8 cellular contexts compared by ENCODE assay signal in genomic region chr14:67674480-67675218, GRCh38. TPM values are rescaled to one million over a fixed set of nuclear protein-coding genes. Genes with fewer than 3 reads are reported as not detected.
A peak's percentile ranks its signal among the peaks of the same experiment; 100 is the strongest.
DNase-seq lines count a peak whose midpoint lies in the region; ATAC-seq and TF ChIP-seq lines count a peak whose summit lies in the region.

Gene VTI1B (minus strand): TSS chr14:67674632. CDS start chr14:67674489, 143 bp downstream.

- no peaks in the 10 kb centered on the region for H3K27me3 Mint-ChIP-seq in CD4-positive, CD25-positive, alpha-beta regulatory T cell
- H3K27me3 Mint-ChIP-seq in activated CD4-positive, alpha-beta memory T cell treated with anti-CD3 and anti-CD28 coated beads for 36 hours: no peaks in the 10 kb centered on the region

- peaks cover 4% of the 10 kb centered on the region for H3K36me3 Mint-ChIP-seq in CD4-positive, CD25-positive, alpha-beta regulatory T cell
- H3K36me3 Mint-ChIP-seq in activated CD4-positive, alpha-beta memory T cell treated with anti-CD3 and anti-CD28 coated beads for 36 hours: peaks cover 13% of the 10 kb centered on the region

- peak within 1 kb of the TSS; percentile 91 to 99 (median 94) for H3K4me3 Mint-ChIP-seq in CD4-positive, CD25-positive, alpha-beta regulatory T cell
- peak within 1 kb of the TSS; percentile 86 for H3K4me3 Mint-ChIP-seq in activated CD4-positive, alpha-beta memory T cell treated with anti-CD3 and anti-CD28 coated beads for 36 hours

- H3K4me1 ChIP-seq in CD4-positive, CD25-positive, alpha-beta regulatory T cell (ENCODE audit: control insufficient read depth, insufficient read depth, low read length, poor library complexity, severe bottlenecking): peaks cover 30% of the 10 kb centered on the region

- TF ChIP-seq CTCF in dorsolateral prefrontal cortex (IDR thresholded peaks at IDR 0.05 in 54 of 56, conservative IDR thresholded peaks at IDR 0.05 in 2 of 56; ENCODE audit: low read depth in 1 of 56, partially characterized antibody in 56 of 56) (peak in 30 of 56 donors; percentile 1 to 51 (median 19)), lower leg skin (IDR thresholded peaks at IDR 0.05) (no peak)

- no peaks in the 10 kb centered on the region for H3K9me3 ChIP-seq in CD4-positive, CD25-positive, alpha-beta regulatory T cell (ENCODE audit: control insufficient read depth in 2 of 2, low read length in 2 of 2)

- peak; percentile 72 to 87 (median 83) for DNase-seq in CD4-positive, CD25-positive, alpha-beta regulatory T cell
- DNase-seq in NCI-H748 treated with DMSO at 0.1 percent for 48 hours (lab: John Stamatoyannopoulos, UW) (peak; percentile 29), dorsolateral prefrontal cortex (peak; percentile 57 to 87 (median 76)), lower leg skin (ENCODE audit: low spot score in 2 of 2) (peak; percentile 61 to 93)
- peak; percentile 79 for DNase-seq in activated CD4-positive, alpha-beta memory T cell treated with anti-CD3 and anti-CD28 coated beads for 36 hours
- DNase-seq in stimulated activated CD4-positive, alpha-beta T cell treated with anti-CD3 and anti-CD28 coated beads, Interleukin-4, amount 100 ng/mL, for 48 hours (ENCODE audit: low read depth in 2 of 2): peak; percentile 63 to 70

- H3K27me3 ChIP-seq in CD4-positive, CD25-positive, alpha-beta regulatory T cell (ENCODE audit: control insufficient read depth, insufficient read depth, low read length): no peaks in the 10 kb centered on the region
- H3K27me3 ChIP-seq in dorsolateral prefrontal cortex: no peaks in the 10 kb centered on the region

- H3K4me3 ChIP-seq in CD4-positive, CD25-positive, alpha-beta regulatory T cell (ENCODE audit: low read depth, low read length): peak within 1 kb of the TSS; percentile 91
- peak within 1 kb of the TSS; percentile 78 to 100 (median 94) for H3K4me3 ChIP-seq in dorsolateral prefrontal cortex
- peak within 1 kb of the TSS; percentile 77 for H3K4me3 ChIP-seq in lower leg skin (ENCODE audit: low read depth, poor library complexity, severe bottlenecking)

- ATAC-seq in CD4-positive, CD25-positive, alpha-beta regulatory T cell (ENCODE audit: low read depth in 2 of 2): peak; percentile 92 to 95
- ATAC-seq in GM19397 (IDR thresholded peaks at IDR 0.05; ENCODE audit: unreplicated experiment): peak; percentile 90
- ATAC-seq in HG03558 (IDR thresholded peaks at IDR 0.05; ENCODE audit: extremely low read depth, unreplicated experiment): peak; percentile 69

- H3K27ac Mint-ChIP-seq in CD4-positive, CD25-positive, alpha-beta regulatory T cell: peak within 1 kb of the TSS; percentile 94 to 97 (median 95)
- H3K27ac Mint-ChIP-seq in activated CD4-positive, alpha-beta memory T cell treated with anti-CD3 and anti-CD28 coated beads for 36 hours: peak within 1 kb of the TSS; percentile 83

- peaks cover 17% of the 10 kb centered on the region for H3K36me3 ChIP-seq in CD4-positive, CD25-positive, alpha-beta regulatory T cell (ENCODE audit: control insufficient read depth, insufficient read depth, low read length)

- H3K4me1 Mint-ChIP-seq in CD4-positive, CD25-positive, alpha-beta regulatory T cell: peaks cover 25 to 55% (median 42%) of the 10 kb centered on the region in 4 donors
- peaks cover 42% of the 10 kb centered on the region for H3K4me1 Mint-ChIP-seq in activated CD4-positive, alpha-beta memory T cell treated with anti-CD3 and anti-CD28 coated beads for 36 hours (ENCODE audit: low read depth)

- no peak for TF ChIP-seq POLR2A in lower leg skin (IDR thresholded peaks at IDR 0.05)

- POLR2A ChIA-PET in activated CD4-positive, alpha-beta memory T cell treated with anti-CD3 and anti-CD28 coated beads for 36 hours (lab: Charles Lee): interaction anchor here (0.9 to 1.5 kb wide), 5 partner anchors 18 to 315 kb away, joined by 3 to 10 read pairs (median 5); partner anchors contain the start of genes ATP6V1D, EIF2S1 and RDH11

- H3K9me3 Mint-ChIP-seq in CD4-positive, CD25-positive, alpha-beta regulatory T cell: peaks cover 0 to 2% (median 0%) of the 10 kb centered on the region in 7 donors
- H3K9me3 Mint-ChIP-seq in activated CD4-positive, alpha-beta memory T cell treated with anti-CD3 and anti-CD28 coated beads for 36 hours: no peaks in the 10 kb centered on the region

- intact Hi-C loops in activated CD4-positive, alpha-beta memory T cell treated with anti-CD3 and anti-CD28 coated beads for 36 hours (cut with micrococcal nuclease): loop anchor here (1.0 kb wide), 1 partner anchor 21 kb away; the partner anchor contains the start of gene RDH11
- intact Hi-C loops in dorsolateral prefrontal cortex (cut with DNase I) (loop anchor here (1.0 to 10.0 kb wide), 4 partner anchors 21 to 250 kb away; partner anchors contain the start of genes ARG2 (in 1 of the 2) and RDH11 (in 1 of the 2)), lower leg skin (cut with DNase I; ENCODE audit: low total_unique reads) (no loop called here)

- CTCF ChIA-PET in activated CD4-positive, alpha-beta memory T cell treated with anti-CD3 and anti-CD28 coated beads for 36 hours (lab: Charles Lee): interaction anchor here (0.7 to 3.4 kb wide), 7 partner anchors 19 to 1142 kb away, joined by 3 to 17 read pairs (median 3); partner anchors contain the start of genes ARG2 and PIGH

- 0% methylated on average over 9 to 49 of the region's 87 CpGs for WGBS in lower leg skin, 2 donors

- H3K27ac ChIP-seq in CD4-positive, CD25-positive, alpha-beta regulatory T cell (ENCODE audit: insufficient read depth, low read length, poor library complexity, severe bottlenecking): peak within 1 kb of the TSS; percentile 90
- H3K27ac ChIP-seq in dorsolateral prefrontal cortex: peak within 1 kb of the TSS; percentile 93 to 100 (median 99)

RNA-seq across cellular contexts. Expression of gene VTI1B, which starts in this region (rescaled TPM):
- 46.0 TPM for total RNA-seq in CD4-positive, CD25-positive, alpha-beta regulatory T cell
- 10 to 100 TPM; 61.6 to 90.0 (median 78.6) TPM for polyA plus RNA-seq in CD4-positive, CD25-positive, alpha-beta regulatory T cell
- total RNA-seq in activated CD4-positive, alpha-beta memory T cell treated with anti-CD3 and anti-CD28 coated beads for 36 hours: 10 to 100 TPM; 75.6 to 75.8 TPM
- 100 to 1,000 TPM; 101 to 177 (median 140) TPM for total RNA-seq in dorsolateral prefrontal cortex
- total RNA-seq in lower leg skin: 10 to 100 TPM; 39.9 to 52.6 (median 47.4) TPM

Comparison
In these comparisons a context has a peak if more than half of its experiments do, and no peak if none do; other contexts are left out.
1. Peak in every context shown above with its lines: DNase-seq, ATAC-seq, H3K4me3 ChIP-seq and H3K27ac ChIP-seq.
2. DNase-seq: peak in every context shown above with its lines; median percentile 83 in CD4-positive, CD25-positive, alpha-beta regulatory T cell; 79 in activated CD4-positive, alpha-beta memory T cell treated with anti-CD3 and anti-CD28 coated beads for 36 hours; 77 in lower leg skin; 76 in dorsolateral prefrontal cortex; 66 in stimulated activated CD4-positive, alpha-beta T cell treated with anti-CD3 and anti-CD28 coated beads, Interleukin-4, amount 100 ng/mL, for 48 hours; 29 in NCI-H748 treated with DMSO at 0.1 percent for 48 hours.
3. CTCF ChIP-seq: peak in dorsolateral prefrontal cortex (30 of 56); none in lower leg skin (0 of 3).